10 cellular contexts compared by ENCODE assay signal in the genomic region with DNA sequence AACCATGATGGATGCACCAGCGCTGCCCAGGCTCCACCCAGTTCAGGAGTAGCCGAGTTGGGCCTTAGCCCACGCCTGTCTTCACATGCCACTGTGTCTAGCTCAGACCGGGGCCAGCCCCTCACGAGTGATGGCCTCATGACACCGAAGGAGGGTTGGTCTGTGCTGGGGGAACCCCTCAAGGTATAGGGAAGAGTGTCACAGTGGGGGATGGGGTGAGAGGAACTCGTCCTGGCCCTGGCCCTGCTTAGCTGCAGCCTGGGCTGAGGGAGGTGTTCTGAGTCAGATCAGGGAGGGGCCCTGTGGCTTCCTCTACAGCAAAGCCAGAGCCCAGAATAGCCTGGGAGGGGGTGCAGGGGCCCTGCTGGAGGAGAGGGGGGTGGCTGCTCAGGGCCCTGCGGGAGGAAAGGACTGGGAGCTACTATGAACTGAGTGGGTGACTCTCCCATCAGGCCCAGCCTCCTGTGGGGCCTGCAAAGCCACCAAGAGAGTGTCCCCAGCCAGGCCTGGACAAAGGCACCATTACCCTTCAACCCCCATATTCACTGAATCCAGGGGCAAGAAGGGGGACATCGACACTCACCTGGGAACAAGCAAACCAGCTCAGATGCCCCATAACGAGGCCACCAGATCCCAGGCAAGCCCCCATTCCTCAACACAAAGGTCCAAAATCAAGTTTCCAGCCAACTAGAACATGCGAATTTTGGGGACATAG. TPM values are rescaled to one million over a fixed set of nuclear protein-coding genes. Genes with fewer than 3 reads are reported as not detected.
DNase-seq lines count a peak whose midpoint lies in the region; ATAC-seq and TF ChIP-seq lines count a peak whose summit lies in the region.
"Had no signal": no experiment of that assay in that cellular context is flagged by ENCODE, and none has a peak within 500 bp of the region (broad histone marks: within the 10 kb centered on the region; RNA-seq: fewer than 3 reads in every experiment).

No MANE protein-coding gene starts in this region.

- TF ChIP-seq CTCF in epithelial cell of esophagus (IDR thresholded peaks at IDR 0.05; ENCODE audit: insufficient read depth, low read depth, low read length, missing control alignments) = no peak

- ATAC-seq in CD4-positive, CD25-positive, alpha-beta regulatory T cell (ENCODE audit: low read depth in 2 of 2) = peak; percentile 75 to 81
- ATAC-seq in GM19043 (IDR thresholded peaks at IDR 0.05; ENCODE audit: low read depth, unreplicated experiment) (peak; percentile 51), HG03095 (IDR thresholded peaks at IDR 0.05; ENCODE audit: unreplicated experiment) (peak; percentile 78)

- no peak overlapping the region for H3K4me3 ChIP-seq in CD4-positive, CD25-positive, alpha-beta regulatory T cell (ENCODE audit: low read depth, low read length)
- H3K4me3 ChIP-seq in SJCRH30 (no peak overlapping the region), epithelial cell of esophagus (ENCODE audit: low read length) (no peak overlapping the region)
- H3K4me3 ChIP-seq: thoracic aorta had no signal

- no peaks in the 10 kb centered on the region for H3K9me3 Mint-ChIP-seq in CD4-positive, CD25-positive, alpha-beta regulatory T cell

- no peaks in the 10 kb centered on the region for H3K36me3 ChIP-seq in CD4-positive, CD25-positive, alpha-beta regulatory T cell (ENCODE audit: control insufficient read depth, insufficient read depth, low read length)
- no peaks in the 10 kb centered on the region for H3K36me3 ChIP-seq in SJCRH30
- H3K36me3 ChIP-seq: thoracic aorta had no signal

- H3K27me3 ChIP-seq in CD4-positive, CD25-positive, alpha-beta regulatory T cell (ENCODE audit: control insufficient read depth, insufficient read depth, low read length) = no peaks in the 10 kb centered on the region
- H3K27me3 ChIP-seq in SJCRH30 = no peaks in the 10 kb centered on the region

- H3K27ac ChIP-seq in CD4-positive, CD25-positive, alpha-beta regulatory T cell (ENCODE audit: insufficient read depth, low read length, poor library complexity, severe bottlenecking) = no peak overlapping the region
- H3K27ac ChIP-seq in SJCRH30 = peak overlapping the region; percentile 33; the same call in 1 of the 2 replicates
- H3K27ac ChIP-seq: thoracic aorta had no signal

- no peak overlapping the region for H3K27ac Mint-ChIP-seq in CD4-positive, CD25-positive, alpha-beta regulatory T cell

- no peaks in the 10 kb centered on the region for H3K27me3 Mint-ChIP-seq in CD4-positive, CD25-positive, alpha-beta regulatory T cell

- no peaks in the 10 kb centered on the region for H3K36me3 Mint-ChIP-seq in CD4-positive, CD25-positive, alpha-beta regulatory T cell

- no peaks in the 10 kb centered on the region for H3K9me3 ChIP-seq in CD4-positive, CD25-positive, alpha-beta regulatory T cell (ENCODE audit: control insufficient read depth in 2 of 2, low read length in 2 of 2)
- H3K9me3 ChIP-seq in SJCRH30 (replicated peaks) = no peaks in the 10 kb centered on the region
- H3K9me3 ChIP-seq: thoracic aorta had no signal

- H3K4me1 Mint-ChIP-seq in CD4-positive, CD25-positive, alpha-beta regulatory T cell = peaks cover 0 to 16% (median under 1%) of the 10 kb centered on the region in 4 donors

- peak in 2 of 3 donors; percentile 15 to 83 for DNase-seq in CD4-positive, CD25-positive, alpha-beta regulatory T cell
- peak; percentile 59 to 61 for DNase-seq in SJCRH30
- DNase-seq in epithelial cell of esophagus (ENCODE audit: low read depth) = peak; percentile 9
- peak; percentile 24 for DNase-seq in stimulated activated CD8-positive, alpha-beta memory T cell treated with anti-CD3 and anti-CD28 coated beads, Interleukin-4, amount 100 ng/mL, for 24 hours (ENCODE audit: low read depth)
- DNase-seq in kidney glomerular epithelial cell (lab: John Stamatoyannopoulos, UW) = no peak
- no peak for DNase-seq in AML-193 (lab: John Stamatoyannopoulos, UW)

- H3K4me3 Mint-ChIP-seq in CD4-positive, CD25-positive, alpha-beta regulatory T cell = peak overlapping the region in 1 of 4 donors; percentile 52

- H3K4me1 ChIP-seq in CD4-positive, CD25-positive, alpha-beta regulatory T cell (ENCODE audit: control insufficient read depth, insufficient read depth, low read length, poor library complexity, severe bottlenecking) = peaks cover 13% of the 10 kb centered on the region
- peaks cover 26% of the 10 kb centered on the region for H3K4me1 ChIP-seq in SJCRH30

RNA-seq across cellular contexts. Expression of a gene that starts 41.2 kb away (rescaled TPM):
- total RNA-seq in CD4-positive, CD25-positive, alpha-beta regulatory T cell = 0.39 TPM
- 1 to 10 TPM in 1 of 4 donors, under 1 TPM in 1, not detected in 2; 0.27 to 1.4 TPM for polyA plus RNA-seq in CD4-positive, CD25-positive, alpha-beta regulatory T cell
- total RNA-seq in SJCRH30 (2014; rRNA removed; shearing (Covaris generic)) = 0.94 and 1.0 TPM in 2 replicates
- total RNA-seq: fibroblast of villous mesenchyme had no signal

Comparison
In these comparisons a context has a peak if more than half of its experiments do, and no peak if none do; other contexts are left out.
1. DNase-seq: peak in CD4-positive, CD25-positive, alpha-beta regulatory T cell (2 of 3), SJCRH30 (2 of 2), epithelial cell of esophagus (single experiment) and stimulated activated CD8-positive, alpha-beta memory T cell treated with anti-CD3 and anti-CD28 coated beads, Interleukin-4, amount 100 ng/mL, for 24 hours (single experiment); none in kidney glomerular epithelial cell (single experiment) and AML-193 (0 of 2).
2. Peak in every context shown above with its lines, with median percentiles within 50 percentile points of each other: ATAC-seq.